ENCODE assay signal across 16 cellular contexts in the genomic region with DNA sequence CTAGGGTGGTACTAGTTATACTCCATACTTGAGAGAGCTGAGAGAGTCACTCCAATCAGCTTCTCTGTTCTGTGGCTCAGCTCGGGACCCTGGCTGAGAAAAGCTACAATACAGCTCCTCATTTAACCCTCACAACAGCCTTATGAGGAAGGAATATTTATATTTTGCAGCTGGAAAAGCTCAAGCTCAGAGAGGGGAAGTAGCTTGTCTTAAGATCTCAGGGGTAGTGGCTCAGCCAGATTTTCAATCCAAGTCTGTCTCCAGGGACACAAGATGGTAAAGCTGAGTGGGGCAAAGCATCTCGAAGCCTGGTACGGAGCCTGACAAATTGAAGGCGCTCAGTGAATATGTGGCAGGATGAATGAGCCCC. TPM values are rescaled to one million over a fixed set of nuclear protein-coding genes. Genes with fewer than 3 reads are reported as not detected.
DNase-seq lines count a peak whose midpoint lies in the region; ATAC-seq and TF ChIP-seq lines count a peak whose summit lies in the region.
"Had no signal": no experiment of that assay in that cellular context is flagged by ENCODE, and none has a peak within 500 bp of the region (broad histone marks: within the 10 kb centered on the region; RNA-seq: fewer than 3 reads in every experiment).

No MANE protein-coding gene starts in this region.

- peaks cover 2 to 26% of the 10 kb centered on the region in 2 donors for H3K36me3 Mint-ChIP-seq in CD4-positive, alpha-beta memory T cell
- H3K36me3 Mint-ChIP-seq in activated naive CD8-positive, alpha-beta T cell treated with anti-CD3 and anti-CD28 coated beads for 36 hours, result peaks cover 8% of the 10 kb centered on the region
- H3K36me3 Mint-ChIP-seq in neural progenitor cell, result peaks cover under 1% of the 10 kb centered on the region

- H3F3A ChIP-seq in neural progenitor cell (ENCODE audit: low read depth), result no peaks in the 10 kb centered on the region

- no peak overlapping the region for H3K9ac ChIP-seq in neural progenitor cell

- H3K27me3 ChIP-seq in CD4-positive, alpha-beta memory T cell (ENCODE audit: insufficient read depth, low read length), result no peaks in the 10 kb centered on the region
- H3K27me3 ChIP-seq in neural progenitor cell (no peaks in the 10 kb centered on the region), H7 (ENCODE audit: control insufficient read depth, insufficient read depth, low read length) (no peaks in the 10 kb centered on the region)

- CTCF ChIA-PET in CD4-positive, alpha-beta memory T cell (lab: Charles Lee; ENCODE audit: partially characterized antibody), result interaction anchor here (0.7 to 1.7 kb wide), 8 partner anchors 10 to 48 kb away, joined by 3 to 10 read pairs (median 5); a partner anchor contains a TSS

- H3K79me2 ChIP-seq in neural progenitor cell (ENCODE audit: low read depth), result peaks cover 9% of the 10 kb centered on the region

- H3K36me3 ChIP-seq in CD4-positive, alpha-beta memory T cell (ENCODE audit: insufficient read depth, low read length), result peaks cover 10% of the 10 kb centered on the region
- H3K36me3 ChIP-seq in neural progenitor cell (no peaks in the 10 kb centered on the region), H7 (replicated peaks; ENCODE audit: control insufficient read depth, insufficient read depth, low read length) (peaks cover 3% of the 10 kb centered on the region)

- peaks cover 35% of the 10 kb centered on the region for H3K4me1 ChIP-seq in CD4-positive, alpha-beta memory T cell (ENCODE audit: insufficient read depth, low read length)
- H3K4me1 ChIP-seq in neural progenitor cell, result no peaks in the 10 kb centered on the region
- H3K4me1 ChIP-seq: HAP-1 had no signal

- no peaks in the 10 kb centered on the region for H3K27me3 Mint-ChIP-seq in CD4-positive, alpha-beta memory T cell
- H3K27me3 Mint-ChIP-seq in activated naive CD8-positive, alpha-beta T cell treated with anti-CD3 and anti-CD28 coated beads for 36 hours, result no peaks in the 10 kb centered on the region
- H3K27me3 Mint-ChIP-seq in neural progenitor cell (ENCODE audit: insufficient read depth, low read depth), result peaks cover 3% of the 10 kb centered on the region

- peak overlapping the region in 2 of 8 donors; percentile 4 to 5 for H3K4me3 Mint-ChIP-seq in CD4-positive, alpha-beta memory T cell
- peak overlapping the region; percentile 1 for H3K4me3 Mint-ChIP-seq in activated naive CD8-positive, alpha-beta T cell treated with anti-CD3 and anti-CD28 coated beads for 36 hours
- no peak overlapping the region for H3K4me3 Mint-ChIP-seq in neural progenitor cell
- H3K4me3 Mint-ChIP-seq: WTC11 had no signal

- H3K9me3 Mint-ChIP-seq in CD4-positive, alpha-beta memory T cell, result no peaks in the 10 kb centered on the region
- no peaks in the 10 kb centered on the region for H3K9me3 Mint-ChIP-seq in activated naive CD8-positive, alpha-beta T cell treated with anti-CD3 and anti-CD28 coated beads for 36 hours
- H3K9me3 Mint-ChIP-seq in neural progenitor cell, result no peaks in the 10 kb centered on the region
- H3K9me3 Mint-ChIP-seq: WTC11 had no signal

- TF ChIP-seq CTCF in neural progenitor cell (IDR thresholded peaks at IDR 0.05) (no peak), omental fat pad (IDR thresholded peaks at IDR 0.05) (no peak)

- no peak overlapping the region for H3K4me3 ChIP-seq in CD4-positive, alpha-beta memory T cell (ENCODE audit: low read length in 2 of 2)
- H3K4me3 ChIP-seq in neural progenitor cell, result no peak overlapping the region
- H3K4me3 ChIP-seq in H7 (ENCODE audit: insufficient read depth, low read depth, low read length), result no peak overlapping the region
- H3K4me3 ChIP-seq: HAP-1 had no signal

- in situ Hi-C loops in KBM-7 (cut with MboI; ENCODE audit: low pct_unique_long_range_greater_than_20kb, low sequenced_read_pairs), result no loop called here

- intact Hi-C loops in CD4-positive, alpha-beta memory T cell (cut with micrococcal nuclease), result no loop called here

- DNase-seq in CD4-positive, alpha-beta memory T cell, result no peak
- DNase-seq in KBM-7 (peak; percentile 66), neural progenitor cell (ENCODE audit: low spot score) (no peak), omental fat pad (ENCODE audit: low spot score) (no peak), H7 (no peak), middle frontal gyrus (ENCODE audit: extremely low spot score, low spot score) (no peak)
- no peak for DNase-seq in activated naive CD8-positive, alpha-beta T cell treated with anti-CD3 and anti-CD28 coated beads for 36 hours
- DNase-seq: activated effector memory CD4-positive, alpha-beta T cell treated with anti-CD3 and anti-CD28 coated beads, Interleukin-2, amount 50 U/mL, for 16 hours; Caco-2; cerebellar nuclear complex; head of caudate nucleus had no signal

- no peaks in the 10 kb centered on the region for H3K9me3 ChIP-seq in CD4-positive, alpha-beta memory T cell (ENCODE audit: control insufficient read depth in 1 of 2, low read length in 2 of 2)
- H3K9me3 ChIP-seq in neural progenitor cell (ENCODE audit: low read depth), result no peaks in the 10 kb centered on the region
- H3K9me3 ChIP-seq: Caco-2, HAP-1 had no signal

- ATAC-seq in omental fat pad (ENCODE audit: low FRiP score), result no peak
- ATAC-seq in GM18511 (IDR thresholded peaks at IDR 0.05; ENCODE audit: unreplicated experiment), result no peak
- ATAC-seq: WTC11 had no signal

- no peak overlapping the region for H3K4me2 ChIP-seq in neural progenitor cell

- POLR2A ChIA-PET in CD4-positive, alpha-beta memory T cell (lab: Charles Lee; ENCODE audit: partially characterized antibody), result interaction anchor here (0.7 to 3.6 kb wide), 7 partner anchors 10 to 48 kb away, joined by 3 to 20 read pairs (median 5); a partner anchor contains a TSS

- peaks cover 13% of the 10 kb centered on the region for H4K20me1 ChIP-seq in neural progenitor cell (ENCODE audit: low read depth)

- H2AFZ ChIP-seq in neural progenitor cell (replicated peaks), result no peak overlapping the region

- peak overlapping the region; percentile 52 to 94 (median 80) for H3K27ac Mint-ChIP-seq in CD4-positive, alpha-beta memory T cell
- H3K27ac Mint-ChIP-seq in activated naive CD8-positive, alpha-beta T cell treated with anti-CD3 and anti-CD28 coated beads for 36 hours, result peak overlapping the region; percentile 59
- peak overlapping the region; percentile 37 for H3K27ac Mint-ChIP-seq in neural progenitor cell

- peaks cover 17 to 46% (median 30%) of the 10 kb centered on the region in 4 donors for H3K4me1 Mint-ChIP-seq in CD4-positive, alpha-beta memory T cell
- peaks cover 38% of the 10 kb centered on the region for H3K4me1 Mint-ChIP-seq in activated naive CD8-positive, alpha-beta T cell treated with anti-CD3 and anti-CD28 coated beads for 36 hours
- peaks cover 6% of the 10 kb centered on the region for H3K4me1 Mint-ChIP-seq in neural progenitor cell
- H3K4me1 Mint-ChIP-seq: WTC11 had no signal

- no peak overlapping the region for H3K27ac ChIP-seq in CD4-positive, alpha-beta memory T cell (ENCODE audit: low read depth, low read length)
- no peak overlapping the region for H3K27ac ChIP-seq in neural progenitor cell

RNA-seq across cellular contexts. Expression of a gene that starts 14.8 kb away (rescaled TPM):
- total RNA-seq in CD4-positive, alpha-beta memory T cell, result 100 to 1,000 TPM; 132 to 138 TPM
- polyA plus RNA-seq in CD4-positive, alpha-beta memory T cell, result 100 to 1,000 TPM; 152 to 179 TPM
- 10 to 100 TPM; 57.5 to 59.6 TPM for total RNA-seq in activated naive CD8-positive, alpha-beta T cell treated with anti-CD3 and anti-CD28 coated beads for 36 hours
- 19.4 and 44.5 TPM in 2 replicates for total RNA-seq in neural progenitor cell (ENCODE audit: low replicate concordance)
- total RNA-seq in omental fat pad, result 10 to 100 TPM; 55.5 to 99.4 (median 63.7) TPM
- total RNA-seq in H7 (2014; rRNA removed; shearing (Covaris generic)), result 20.8 and 22.6 TPM in 2 replicates

RNA-seq across cellular contexts. Expression of a gene that starts 15.4 kb away (rescaled TPM):
- total RNA-seq in CD4-positive, alpha-beta memory T cell, result 10 to 100 TPM; 84.9 to 88.3 TPM
- 10 to 100 TPM; 33.6 to 38.5 TPM for polyA plus RNA-seq in CD4-positive, alpha-beta memory T cell
- total RNA-seq in activated naive CD8-positive, alpha-beta T cell treated with anti-CD3 and anti-CD28 coated beads for 36 hours, result 10 to 100 TPM; 41.1 to 49.9 TPM
- total RNA-seq in neural progenitor cell (ENCODE audit: low replicate concordance) (22.7 and 37.4 TPM in 2 replicates), omental fat pad (10 to 100 TPM; 23.2 to 52.6 (median 41.4) TPM)
- total RNA-seq in H7 (2014; rRNA removed; shearing (Covaris generic)), result 20.9 and 30.4 TPM in 2 replicates

RNA-seq across cellular contexts. Expression of a gene that starts 31.5 kb away (rescaled TPM):
- 10 to 100 TPM; 70.4 to 73.1 TPM for total RNA-seq in CD4-positive, alpha-beta memory T cell
- polyA plus RNA-seq in CD4-positive, alpha-beta memory T cell, result 10 to 100 TPM; 63.0 to 66.2 TPM
- total RNA-seq in activated naive CD8-positive, alpha-beta T cell treated with anti-CD3 and anti-CD28 coated beads for 36 hours, result 10 to 100 TPM; 71.4 to 73.2 TPM
- 77.7 and 106 TPM in 2 replicates for total RNA-seq in neural progenitor cell (ENCODE audit: low replicate concordance)
- 10 to 100 TPM; 35.9 to 52.2 (median 44.7) TPM for total RNA-seq in omental fat pad
- 50.9 and 64.7 TPM in 2 replicates for total RNA-seq in H7 (2014; rRNA removed; shearing (Covaris generic))

RNA-seq across cellular contexts. Expression of a gene that starts 31.9 kb away (rescaled TPM):
- not detected for total RNA-seq in CD4-positive, alpha-beta memory T cell
- polyA plus RNA-seq in CD4-positive, alpha-beta memory T cell, result not detected
- under 1 TPM in 1 of 2 experiments, not detected in 1; 0.19 TPM for total RNA-seq in activated naive CD8-positive, alpha-beta T cell treated with anti-CD3 and anti-CD28 coated beads for 36 hours
- total RNA-seq in neural progenitor cell (ENCODE audit: low replicate concordance), result not detected in 2 replicates
- not detected for total RNA-seq in omental fat pad
- 0.03 TPM in 1 of 2 replicates, not detected in the other for total RNA-seq in H7 (2014; rRNA removed; shearing (Covaris generic))
- total RNA-seq: Caco-2, epithelial cell of proximal tubule, subcutaneous adipose tissue had no signal

RNA-seq across cellular contexts. Expression of a gene that starts 45.7 kb away (rescaled TPM):
- total RNA-seq in CD4-positive, alpha-beta memory T cell, result under 1 TPM; 0.23 to 0.39 TPM
- polyA plus RNA-seq in CD4-positive, alpha-beta memory T cell, result not detected
- under 1 TPM; 0.14 to 0.33 TPM for total RNA-seq in activated naive CD8-positive, alpha-beta T cell treated with anti-CD3 and anti-CD28 coated beads for 36 hours
- total RNA-seq in neural progenitor cell (ENCODE audit: low replicate concordance) (not detected in 2 replicates), omental fat pad (not detected)
- not detected in 2 replicates for total RNA-seq in H7 (2014; rRNA removed; shearing (Covaris generic))
- total RNA-seq: Caco-2, epithelial cell of proximal tubule, subcutaneous adipose tissue, WTC11 had no signal
